In the genomic region with DNA sequence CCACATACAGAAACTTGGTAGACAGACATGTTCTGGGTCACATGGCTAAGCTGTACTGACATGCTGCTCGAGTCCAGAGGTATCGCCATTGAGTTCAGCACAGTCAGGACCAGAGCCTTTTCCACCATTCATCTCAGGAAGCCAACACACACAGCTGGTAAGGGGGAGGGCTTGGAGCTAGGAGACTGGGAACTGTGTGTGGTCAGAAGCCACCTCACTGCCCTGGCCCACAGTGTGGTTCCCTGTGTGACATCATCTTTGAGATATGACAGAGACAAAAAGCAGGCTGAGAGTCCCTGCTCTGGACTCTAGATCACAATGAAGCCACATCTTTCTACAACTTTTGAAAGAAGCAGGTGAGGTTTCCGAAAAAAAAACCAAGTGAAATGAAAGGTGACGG, we compare ENCODE assay signal across 1 cellular context.
TF ChIP-seq lines count a peak whose summit lies in the region.

No MANE protein-coding gene starts in this region.

TF ChIP-seq in IMR-90, 13 proteins besides CTCF, POLR2A, EP300 and RAD21 (continued from another document):
- TF ChIP-seq, protein P1, sequence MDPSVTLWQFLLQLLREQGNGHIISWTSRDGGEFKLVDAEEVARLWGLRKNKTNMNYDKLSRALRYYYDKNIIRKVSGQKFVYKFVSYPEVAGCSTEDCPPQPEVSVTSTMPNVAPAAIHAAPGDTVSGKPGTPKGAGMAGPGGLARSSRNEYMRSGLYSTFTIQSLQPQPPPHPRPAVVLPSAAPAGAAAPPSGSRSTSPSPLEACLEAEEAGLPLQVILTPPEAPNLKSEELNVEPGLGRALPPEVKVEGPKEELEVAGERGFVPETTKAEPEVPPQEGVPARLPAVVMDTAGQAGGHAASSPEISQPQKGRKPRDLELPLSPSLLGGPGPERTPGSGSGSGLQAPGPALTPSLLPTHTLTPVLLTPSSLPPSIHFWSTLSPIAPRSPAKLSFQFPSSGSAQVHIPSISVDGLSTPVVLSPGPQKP (IDR thresholded peaks at IDR 0.05; ENCODE audit: borderline replicate concordance, low read depth, low read length): no peak
- TF ChIP-seq NFE2L2 (IDR thresholded peaks at IDR 0.05; ENCODE audit: low read depth, low read length) (no peak), RCOR1 (IDR thresholded peaks at IDR 0.05; ENCODE audit: insufficient replicate concordance, low read length) (no peak), RFX5 (IDR thresholded peaks at IDR 0.05; ENCODE audit: low read depth, low read length) (no peak), MXI1 (IDR thresholded peaks at IDR 0.05; ENCODE audit: borderline replicate concordance, low read depth, low read length) (no peak)
- TF ChIP-seq, protein P2, sequence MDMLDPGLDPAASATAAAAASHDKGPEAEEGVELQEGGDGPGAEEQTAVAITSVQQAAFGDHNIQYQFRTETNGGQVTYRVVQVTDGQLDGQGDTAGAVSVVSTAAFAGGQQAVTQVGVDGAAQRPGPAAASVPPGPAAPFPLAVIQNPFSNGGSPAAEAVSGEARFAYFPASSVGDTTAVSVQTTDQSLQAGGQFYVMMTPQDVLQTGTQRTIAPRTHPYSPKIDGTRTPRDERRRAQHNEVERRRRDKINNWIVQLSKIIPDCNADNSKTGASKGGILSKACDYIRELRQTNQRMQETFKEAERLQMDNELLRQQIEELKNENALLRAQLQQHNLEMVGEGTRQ (IDR thresholded peaks at IDR 0.05; ENCODE audit: low read depth, low read length): no peak
